19 cellular contexts compared by ENCODE assay signal in genomic region chr11:46429709-46430108, GRCh38. TPM values are rescaled to one million over a fixed set of nuclear protein-coding genes. Genes with fewer than 3 reads are reported as not detected.
DNase-seq lines count a peak whose midpoint lies in the region; ATAC-seq, FAIRE-seq and TF ChIP-seq lines count a peak whose summit lies in the region.
"Had no signal": no experiment of that assay in that cellular context is flagged by ENCODE, and none has a peak within 500 bp of the region (broad histone marks: within the 10 kb centered on the region; RNA-seq: fewer than 3 reads in every experiment).

No MANE protein-coding gene starts in this region.

- DNase-seq in AG10803 (ENCODE audit: low read depth): peak; percentile 21
- no peak for DNase-seq in SK-N-MC (ENCODE audit: low read depth, low spot score)
- peak; percentile 31 for DNase-seq in osteoblast (ENCODE audit: insufficient read length, low spot score, missing footprints)
- no peak for DNase-seq in NCI-H1417 (lab: John Stamatoyannopoulos, UW)
- no peak for DNase-seq in urothelium cell line (ENCODE audit: low spot score)
- DNase-seq: CD4-positive, CD25-positive, alpha-beta regulatory T cell; Karpas-422; MM.1S; NCI-H1092 treated with DMSO at 0.1 percent for 48 hours; NCI-H1694; NCI-H446; RPMI8226; SIG-M5 had no signal

- ATAC-seq in HG02588 (IDR thresholded peaks at IDR 0.05; ENCODE audit: unreplicated experiment) (no peak), HG03039 (IDR thresholded peaks at IDR 0.05; ENCODE audit: unreplicated experiment) (no peak)

- H3K27ac ChIP-seq in SK-N-MC (peak overlapping the region; percentile 91), osteoblast (ENCODE audit: low read depth, low read length) (peak overlapping the region; percentile 45)
- H3K27ac ChIP-seq: A549 had no signal

- peak; percentile 77 for FAIRE-seq in endometrium (lab: Jason Lieb, UNC)
- FAIRE-seq in urothelium cell line (lab: Jason Lieb, UNC): no peak
- FAIRE-seq: A549, GM19239 had no signal

- peaks cover 19% of the 10 kb centered on the region for H3K36me3 ChIP-seq in SK-N-MC (ENCODE audit: insufficient read depth, low read length)
- H3K36me3 ChIP-seq in osteoblast (ENCODE audit: insufficient read depth, low read length): peaks cover 22% of the 10 kb centered on the region
- H3K36me3 ChIP-seq: HAP-1 had no signal

- H3K9ac ChIP-seq in SK-N-MC (ENCODE audit: insufficient read length): peak overlapping the region; percentile 54

- no peak overlapping the region for H3K4me2 ChIP-seq in osteoblast (ENCODE audit: insufficient read depth, low read length)
- H3K4me2 ChIP-seq: A549 had no signal

- TF ChIP-seq CTCF in AG10803 (conservative IDR thresholded peaks at IDR 0.05; ENCODE audit: low read length) (no peak), osteoblast (IDR thresholded peaks at IDR 0.05; ENCODE audit: extremely low read depth, low read depth, low read length) (no peak)

- H3K4me3 ChIP-seq in AG10803 (ENCODE audit: low read length) (no peak overlapping the region), SK-N-MC (peak overlapping the region; percentile 44), osteoblast (ENCODE audit: insufficient read depth, low read length) (no peak overlapping the region)
- H3K4me3 ChIP-seq: A549, HAP-1 had no signal

- H3K9me3 ChIP-seq in SK-N-MC (ENCODE audit: low read depth, low read length) (no peaks in the 10 kb centered on the region), osteoblast (ENCODE audit: low read depth, low read length) (no peaks in the 10 kb centered on the region)
- H3K9me3 ChIP-seq: A549, HAP-1 had no signal

- H3K4me1 ChIP-seq in osteoblast (ENCODE audit: insufficient read depth, low read length): no peaks in the 10 kb centered on the region
- H3K4me1 ChIP-seq: A549, HAP-1 had no signal

- no peaks in the 10 kb centered on the region for H3K79me2 ChIP-seq in osteoblast (ENCODE audit: insufficient read depth, low read length)

- H3K27me3 ChIP-seq in osteoblast (ENCODE audit: insufficient read depth, low read length): no peaks in the 10 kb centered on the region

- H4K20me1 ChIP-seq in osteoblast (ENCODE audit: insufficient read depth, low read length): no peaks in the 10 kb centered on the region

- no peak overlapping the region for H2AFZ ChIP-seq in osteoblast (ENCODE audit: low read length)

RNA-seq across cellular contexts. Expression of gene CHRM4, which starts 38.1 kb away (rescaled TPM):
- 0.29 and 0.36 TPM in 2 replicates for total RNA-seq in osteoblast

RNA-seq across cellular contexts. Expression of gene MDK, which starts 48.2 kb away (rescaled TPM):
- total RNA-seq in osteoblast: 27.5 and 27.7 TPM in 2 replicates

Comparison
In these comparisons a context has a peak if more than half of its experiments do, and no peak if none do; other contexts are left out.
1. DNase-seq: peak in AG10803 (single experiment) and osteoblast (single experiment); none in SK-N-MC (single experiment), NCI-H1417 (0 of 3) and urothelium cell line (single experiment).